ENCODE assay signal across 9 cellular contexts in genomic region chr3:69095636-69096035, GRCh38. TPM values are rescaled to one million over a fixed set of nuclear protein-coding genes. Genes with fewer than 3 reads are reported as not detected.
DNase-seq lines count a peak whose midpoint lies in the region; ATAC-seq and TF ChIP-seq lines count a peak whose summit lies in the region.
"Had no signal": no experiment of that assay in that cellular context is flagged by ENCODE, and none has a peak within 500 bp of the region (broad histone marks: within the 10 kb centered on the region; RNA-seq: fewer than 3 reads in every experiment).

No MANE protein-coding gene starts in this region.

- H3K4me1 ChIP-seq in SJSA1 (replicated peaks) (peaks cover 54% of the 10 kb centered on the region), spleen (peaks cover 43 to 99% (median 88%) of the 10 kb centered on the region in 6 donors)

- DNase-seq in HFFc6 (no peak), SJSA1 (ENCODE audit: low read depth in 1 of 2, low spot score in 2 of 2) (peak; percentile 39 to 43), spleen (no peak), cerebellar nuclear complex (lab: John Stamatoyannopoulos, UW) (no peak), NCI-H510A treated with DMSO at 0.1 percent for 48 hours (lab: John Stamatoyannopoulos, UW) (no peak), HEK293T (ENCODE audit: extremely low spot score) (no peak)
- no peak for DNase-seq in effector memory CD8-positive, alpha-beta T cell
- DNase-seq: NCI-H146 had no signal

- 68 to 75% (median 71%) methylated on average over 5 of the region's 5 CpGs for WGBS in spleen, 5 donors

- no peaks in the 10 kb centered on the region for H3K27me3 ChIP-seq in SJSA1 (replicated peaks)
- no peaks in the 10 kb centered on the region for H3K27me3 ChIP-seq in spleen (replicated peaks in 1 of 7)

- H3K36me3 Mint-ChIP-seq in HFFc6 (ENCODE audit: low read depth) = peaks cover 30% of the 10 kb centered on the region
- H3K36me3 Mint-ChIP-seq in effector memory CD8-positive, alpha-beta T cell (ENCODE audit: insufficient read depth) = peaks cover 54% of the 10 kb centered on the region

- H3K4me3 ChIP-seq in SJSA1 = no peak overlapping the region
- H3K4me3 ChIP-seq in spleen = peak overlapping the region in 1 of 8 donors; percentile 23

- H3K27ac Mint-ChIP-seq in HFFc6 = 0 out of 2 replicates have a peak overlapping the region, but pooled peaks have one; percentile 24
- H3K27ac Mint-ChIP-seq in effector memory CD8-positive, alpha-beta T cell = peak overlapping the region; percentile 96 to 99

- H3K36me3 ChIP-seq in SJSA1 (peaks cover 7% of the 10 kb centered on the region; the same call in 1 of the 2 replicates), spleen (peaks cover 0 to 40% (median 6%) of the 10 kb centered on the region in 6 donors)

- TF ChIP-seq POLR2A in spleen (IDR thresholded peaks at IDR 0.05) = no peak

- H3K27ac ChIP-seq in SJSA1 = peak overlapping the region; percentile 4; the same call in 1 of the 2 replicates
- H3K27ac ChIP-seq in spleen = peak overlapping the region in 7 of 8 donors; percentile 81 to 96 (median 92)

- no peaks in the 10 kb centered on the region for H3K9me3 Mint-ChIP-seq in HFFc6
- H3K9me3 Mint-ChIP-seq in effector memory CD8-positive, alpha-beta T cell = no peaks in the 10 kb centered on the region

- H3K4me1 Mint-ChIP-seq in HFFc6 (ENCODE audit: low read depth) = peaks cover 56% of the 10 kb centered on the region
- peaks cover 68 to 77% of the 10 kb centered on the region in 2 donors for H3K4me1 Mint-ChIP-seq in effector memory CD8-positive, alpha-beta T cell (ENCODE audit: low read depth in 2 of 2)

- CTCF ChIA-PET in HEK293T (lab: Yijun Ruan, JAX) = no interaction called here

- TF ChIP-seq CTCF in HFFc6 (IDR thresholded peaks at IDR 0.05) (no peak), spleen (IDR thresholded peaks at IDR 0.05 in 8 of 11, conservative IDR thresholded peaks at IDR 0.05 in 3 of 11) (no peak)

- H3K4me3 Mint-ChIP-seq in HFFc6 = no peak overlapping the region; the same call in 1 of the 2 replicates
- peak overlapping the region; percentile 78 to 96 for H3K4me3 Mint-ChIP-seq in effector memory CD8-positive, alpha-beta T cell

- H3K9me3 ChIP-seq in SJSA1 (replicated peaks) (no peaks in the 10 kb centered on the region), spleen (no peaks in the 10 kb centered on the region)

- no peaks in the 10 kb centered on the region for H3K27me3 Mint-ChIP-seq in HFFc6 (ENCODE audit: insufficient read depth)
- no peaks in the 10 kb centered on the region for H3K27me3 Mint-ChIP-seq in effector memory CD8-positive, alpha-beta T cell

- intact Hi-C loops in spleen (cut with DNase I; ENCODE audit: low total_unique reads) = no loop called here

- ATAC-seq in effector memory CD8-positive, alpha-beta T cell (replicated peaks) = no peak
- ATAC-seq in GM21515 (IDR thresholded peaks at IDR 0.05; ENCODE audit: unreplicated experiment) = no peak

- POLR2A ChIA-PET in HEK293T (lab: Yijun Ruan, JAX) = no interaction called here

TF ChIP-seq in HEK293T, 16 proteins besides CTCF, POLR2A, EP300 and RAD21:
- no peak for TF ChIP-seq L3MBTL2 (conservative IDR thresholded peaks at IDR 0.05)
- TF ChIP-seq ELF4 (IDR thresholded peaks at IDR 0.05) = no peak
- no peak for TF ChIP-seq SUZ12 (IDR thresholded peaks at IDR 0.05)
- no peak for TF ChIP-seq LEF1 (IDR thresholded peaks at IDR 0.05; ENCODE audit: borderline replicate concordance)
- TF ChIP-seq FOXA1 (IDR thresholded peaks at IDR 0.05) = no peak
- no peak for TF ChIP-seq TARDBP (IDR thresholded peaks at IDR 0.05)
- no peak for TF ChIP-seq NFRKB (IDR thresholded peaks at IDR 0.05)
- TF ChIP-seq CTBP1 (IDR thresholded peaks at IDR 0.05; ENCODE audit: borderline replicate concordance) = no peak
- no peak for TF ChIP-seq ZNF384 (IDR thresholded peaks at IDR 0.05)
- no peak for TF ChIP-seq SP1 (IDR thresholded peaks at IDR 0.05)
- no peak for TF ChIP-seq BHLHE40 (IDR thresholded peaks at IDR 0.05; ENCODE audit: borderline replicate concordance)
- TF ChIP-seq HDGF (IDR thresholded peaks at IDR 0.05; ENCODE audit: borderline replicate concordance) = no peak
- TF ChIP-seq FOXM1 (IDR thresholded peaks at IDR 0.05; ENCODE audit: borderline replicate concordance) = no peak
- no peak for TF ChIP-seq ARNT (IDR thresholded peaks at IDR 0.05)
- TF ChIP-seq, protein P1, sequence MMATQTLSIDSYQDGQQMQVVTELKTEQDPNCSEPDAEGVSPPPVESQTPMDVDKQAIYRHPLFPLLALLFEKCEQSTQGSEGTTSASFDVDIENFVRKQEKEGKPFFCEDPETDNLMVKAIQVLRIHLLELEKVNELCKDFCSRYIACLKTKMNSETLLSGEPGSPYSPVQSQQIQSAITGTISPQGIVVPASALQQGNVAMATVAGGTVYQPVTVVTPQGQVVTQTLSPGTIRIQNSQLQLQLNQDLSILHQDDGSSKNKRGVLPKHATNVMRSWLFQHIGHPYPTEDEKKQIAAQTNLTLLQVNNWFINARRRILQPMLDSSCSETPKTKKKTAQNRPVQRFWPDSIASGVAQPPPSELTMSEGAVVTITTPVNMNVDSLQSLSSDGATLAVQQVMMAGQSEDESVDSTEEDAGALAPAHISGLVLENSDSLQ (IDR thresholded peaks at IDR 0.05) = no peak
- TF ChIP-seq FOXK2 (IDR thresholded peaks at IDR 0.05) = no peak

RNA-seq across cellular contexts. Expression of gene ARL6IP5, which starts 10.9 kb away (rescaled TPM):
- total RNA-seq in HFFc6 (2021; fragmentation: NEBNext Ultra II Directional; extraction: Animal tissue kit (Norgen Biotek cat#: 25700)) = 100 to 1,000 TPM; 108 to 132 (median 119) TPM
- 49.8 and 57.3 TPM in 2 replicates for total RNA-seq in SJSA1 (2014; rRNA removed; shearing (Covaris generic))
- 100 to 1,000 TPM; 107 to 148 (median 128) TPM for total RNA-seq in spleen
- 100 to 1,000 TPM; 106 to 126 (median 124) TPM for polyA plus RNA-seq in spleen

RNA-seq across cellular contexts. Expression of gene UBA3, which starts 15.5 kb away (rescaled TPM):
- total RNA-seq in HFFc6 (2021; fragmentation: NEBNext Ultra II Directional; extraction: Animal tissue kit (Norgen Biotek cat#: 25700)) = 10 to 100 TPM; 62.1 to 75.4 (median 63.6) TPM
- total RNA-seq in SJSA1 (2014; rRNA removed; shearing (Covaris generic)) = 63.6 and 76.4 TPM in 2 replicates
- total RNA-seq in spleen = 100 to 1,000 TPM in 1 of 7 donors, 10 to 100 TPM in 6; 61.3 to 101 (median 74.9) TPM
- polyA plus RNA-seq in spleen = 10 to 100 TPM; 50.2 to 58.4 (median 56.5) TPM

RNA-seq across cellular contexts. Expression of gene LMOD3, which starts 26.8 kb away (rescaled TPM):
- total RNA-seq in HFFc6 (2021; fragmentation: NEBNext Ultra II Directional; extraction: Animal tissue kit (Norgen Biotek cat#: 25700)) = not detected
- not detected in 2 replicates for total RNA-seq in SJSA1 (2014; rRNA removed; shearing (Covaris generic))
- total RNA-seq in spleen = 1 to 10 TPM in 1 of 7 donors, under 1 TPM in 5, not detected in 1; 0.10 to 1.2 (median 0.40) TPM
- polyA plus RNA-seq in spleen = under 1 TPM; 0.10 to 0.26 (median 0.14) TPM

RNA-seq across cellular contexts. Expression of gene TMF1, which starts 43.5 kb away (rescaled TPM):
- total RNA-seq in HFFc6 (2021; fragmentation: NEBNext Ultra II Directional; extraction: Animal tissue kit (Norgen Biotek cat#: 25700)) = 10 to 100 TPM; 43.7 to 46.9 (median 45.2) TPM
- 11.8 and 19.5 TPM in 2 replicates for total RNA-seq in SJSA1 (2014; rRNA removed; shearing (Covaris generic))
- total RNA-seq in spleen = 10 to 100 TPM; 35.1 to 43.4 (median 38.0) TPM
- 1 to 10 TPM; 7.5 to 7.7 (median 7.5) TPM for polyA plus RNA-seq in spleen

Comparison
In these comparisons a context has a peak if more than half of its experiments do, and no peak if none do; other contexts are left out.
1. DNase-seq: peak in SJSA1 (2 of 2); none in HFFc6 (single experiment), effector memory CD8-positive, alpha-beta T cell (0 of 3), spleen (single experiment), cerebellar nuclear complex (0 of 2), NCI-H510A treated with DMSO at 0.1 percent for 48 hours (single experiment) and HEK293T (single experiment).